In genomic region chr4:26484538-26484937, GRCh38 we compare ENCODE assay signal across 28 cellular contexts. TPM values are rescaled to one million over a fixed set of nuclear protein-coding genes. Genes with fewer than 3 reads are reported as not detected.
"Had no signal": no experiment of that assay in that cellular context is flagged by ENCODE, and none has a peak within 500 bp of the region (broad histone marks: within the 10 kb centered on the region; RNA-seq: fewer than 3 reads in every experiment).

No MANE protein-coding gene starts in this region.

- H3K4me1 ChIP-seq: ascending aorta, esophagus squamous epithelium, thyroid gland had no signal

- H3K36me3 ChIP-seq: ascending aorta, esophagus squamous epithelium, gastroesophageal sphincter, thyroid gland had no signal

- ATAC-seq: activated T-cell treated with anti-CD3 and anti-CD28 coated beads, Interleukin-2, amount 50 U/mL, for 72 hours; gastroesophageal sphincter; left colon; naive thymus-derived CD4-positive, alpha-beta T cell; stimulated activated effector memory CD8-positive, alpha-beta T cell treated with anti-CD3 and anti-CD28 coated beads, Interleukin-12 subunit alpha, Interleukin-12 subunit beta, amount 100 ng/mL, for 72 hours; stimulated activated naive CD8-positive, alpha-beta T cell treated with anti-CD3 and anti-CD28 coated beads, Interleukin-15, amount 100 ng/mL, for 72 hours had no signal

- DNase-seq: activated CD4-positive, alpha-beta T cell treated with anti-CD3 and anti-CD28 coated beads for 4 hours; activated CD4-positive, alpha-beta T cell treated with anti-CD3 and anti-CD28 coated beads, Interleukin-2, amount 50 U/mL, for 4 hours; activated CD4-positive, CD25-positive, alpha-beta regulatory T cell; activated naive CD4-positive, alpha-beta T cell treated with Interleukin-2 at 50 U/mL for 16 hours; activated T-cell treated with anti-CD3 and anti-CD28 coated beads for 4 hours; activated T-cell treated with anti-CD3 and anti-CD28 coated beads, Interleukin-2, amount 50 U/mL, for 72 hours; central memory CD4-positive, alpha-beta T cell; esophagus squamous epithelium; hypothalamus; immature natural killer cell; kidney; left colon; naive thymus-derived CD4-positive, alpha-beta T cell; nucleus accumbens; stimulated activated CD4-positive, alpha-beta T cell treated with anti-CD3 and anti-CD28 coated beads, Interleukin-2, amount 100 ng/mL, for 48 hours; stimulated activated naive CD8-positive, alpha-beta T cell treated with anti-CD3 and anti-CD28 coated beads, Interleukin-15, amount 100 ng/mL, for 72 hours; thyroid gland had no signal

- H3K9me3 ChIP-seq: ascending aorta, esophagus squamous epithelium, gastroesophageal sphincter, thyroid gland had no signal

- H3K27me3 ChIP-seq: ascending aorta, gastroesophageal sphincter, thyroid gland had no signal

- H3K4me3 ChIP-seq: ascending aorta, esophagus squamous epithelium, gastroesophageal sphincter, SK-N-MC, thyroid gland had no signal

- H3K27ac ChIP-seq: ascending aorta, SK-N-MC, thyroid gland had no signal

RNA-seq across cellular contexts. Expression of gene CCKAR, which starts 5.7 kb away (rescaled TPM):
- total RNA-seq: activated T-cell treated with anti-CD3 and anti-CD28 coated beads, Interleukin-2, amount 50 U/mL, for 72 hours; ascending aorta; esophagus squamous epithelium; kidney; left colon; lower leg skin; mesothelial cell of epicardium; naive thymus-derived CD4-positive, alpha-beta T cell; neural crest cell; pulmonary artery endothelial cell; T-helper 1 cell treated with Interleukin-12 subunit alpha and Interleukin-12 subunit beta and Interleukin-4 antibody, amounts not matched to agents 30 ng/mL and 1 ng/mL, for 36 hours; thyroid gland; ureter had no signal
- polyA plus RNA-seq: immature natural killer cell; naive thymus-derived CD4-positive, alpha-beta T cell; right cardiac atrium had no signal
